Comparison of ENCODE assay signal across 1 cellular context in genomic region chr6:36613200-36613995, GRCh38.
A peak's percentile ranks its signal among the peaks of the same experiment; 100 is the strongest.
TF ChIP-seq lines count a peak whose summit lies in the region.

No MANE protein-coding gene starts in this region.

TF ChIP-seq in HepG2, 621 proteins besides CTCF, POLR2A, EP300 and RAD21 (continued from another document):
- TF ChIP-seq, protein P1, sequence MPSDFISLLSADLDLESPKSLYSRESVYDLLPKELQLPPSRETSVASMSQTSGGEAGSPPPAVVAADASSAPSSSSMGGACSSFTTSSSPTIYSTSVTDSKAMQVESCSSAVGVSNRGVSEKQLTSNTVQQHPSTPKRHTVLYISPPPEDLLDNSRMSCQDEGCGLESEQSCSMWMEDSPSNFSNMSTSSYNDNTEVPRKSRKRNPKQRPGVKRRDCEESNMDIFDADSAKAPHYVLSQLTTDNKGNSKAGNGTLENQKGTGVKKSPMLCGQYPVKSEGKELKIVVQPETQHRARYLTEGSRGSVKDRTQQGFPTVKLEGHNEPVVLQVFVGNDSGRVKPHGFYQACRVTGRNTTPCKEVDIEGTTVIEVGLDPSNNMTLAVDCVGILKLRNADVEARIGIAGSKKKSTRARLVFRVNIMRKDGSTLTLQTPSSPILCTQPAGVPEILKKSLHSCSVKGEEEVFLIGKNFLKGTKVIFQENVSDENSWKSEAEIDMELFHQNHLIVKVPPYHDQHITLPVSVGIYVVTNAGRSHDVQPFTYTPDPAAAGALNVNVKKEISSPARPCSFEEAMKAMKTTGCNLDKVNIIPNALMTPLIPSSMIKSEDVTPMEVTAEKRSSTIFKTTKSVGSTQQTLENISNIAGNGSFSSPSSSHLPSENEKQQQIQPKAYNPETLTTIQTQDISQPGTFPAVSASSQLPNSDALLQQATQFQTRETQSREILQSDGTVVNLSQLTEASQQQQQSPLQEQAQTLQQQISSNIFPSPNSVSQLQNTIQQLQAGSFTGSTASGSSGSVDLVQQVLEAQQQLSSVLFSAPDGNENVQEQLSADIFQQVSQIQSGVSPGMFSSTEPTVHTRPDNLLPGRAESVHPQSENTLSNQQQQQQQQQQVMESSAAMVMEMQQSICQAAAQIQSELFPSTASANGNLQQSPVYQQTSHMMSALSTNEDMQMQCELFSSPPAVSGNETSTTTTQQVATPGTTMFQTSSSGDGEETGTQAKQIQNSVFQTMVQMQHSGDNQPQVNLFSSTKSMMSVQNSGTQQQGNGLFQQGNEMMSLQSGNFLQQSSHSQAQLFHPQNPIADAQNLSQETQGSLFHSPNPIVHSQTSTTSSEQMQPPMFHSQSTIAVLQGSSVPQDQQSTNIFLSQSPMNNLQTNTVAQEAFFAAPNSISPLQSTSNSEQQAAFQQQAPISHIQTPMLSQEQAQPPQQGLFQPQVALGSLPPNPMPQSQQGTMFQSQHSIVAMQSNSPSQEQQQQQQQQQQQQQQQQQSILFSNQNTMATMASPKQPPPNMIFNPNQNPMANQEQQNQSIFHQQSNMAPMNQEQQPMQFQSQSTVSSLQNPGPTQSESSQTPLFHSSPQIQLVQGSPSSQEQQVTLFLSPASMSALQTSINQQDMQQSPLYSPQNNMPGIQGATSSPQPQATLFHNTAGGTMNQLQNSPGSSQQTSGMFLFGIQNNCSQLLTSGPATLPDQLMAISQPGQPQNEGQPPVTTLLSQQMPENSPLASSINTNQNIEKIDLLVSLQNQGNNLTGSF (CRISPR knock-in tag; IDR thresholded peaks at IDR 0.05) = no peak
- TF ChIP-seq KLF11 (CRISPR knock-in tag; IDR thresholded peaks at IDR 0.05) = no peak
- no peak for TF ChIP-seq TOE1 (CRISPR knock-in tag; IDR thresholded peaks at IDR 0.05)
- no peak for TF ChIP-seq ZFP62 (CRISPR knock-in tag; IDR thresholded peaks at IDR 0.05)
- peak; percentile 50; the same call in 1 of the 2 replicates for TF ChIP-seq POLR2G (IDR thresholded peaks at IDR 0.05; ENCODE audit: low read depth, low read length)
